Comparison of ENCODE assay signal across 24 cellular contexts in genomic region chr1:240956020-240956419, GRCh38.
DNase-seq lines count a peak whose midpoint lies in the region; ATAC-seq and TF ChIP-seq lines count a peak whose summit lies in the region.
"Had no signal": no experiment of that assay in that cellular context is flagged by ENCODE, and none has a peak within 500 bp of the region (broad histone marks: within the 10 kb centered on the region; RNA-seq: fewer than 3 reads in every experiment).

No MANE protein-coding gene starts in this region.

- CTCF ChIA-PET in CD8-positive, alpha-beta memory T cell (lab: Charles Lee): no interaction called here

- peaks cover 11% of the 10 kb centered on the region for H3K4me1 ChIP-seq in GM23338 (ENCODE audit: insufficient read depth)
- H3K4me1 ChIP-seq in iPS-18a (ENCODE audit: control insufficient read depth, low read depth, low read length): peaks cover 5% of the 10 kb centered on the region
- H3K4me1 ChIP-seq in neural progenitor cell: no peaks in the 10 kb centered on the region
- H3K4me1 ChIP-seq in effector memory CD4-positive, alpha-beta T cell (ENCODE audit: control insufficient read depth, insufficient read depth, low read length, poor library complexity, severe bottlenecking): no peaks in the 10 kb centered on the region
- no peaks in the 10 kb centered on the region for H3K4me1 ChIP-seq in CD8-positive, alpha-beta memory T cell (ENCODE audit: insufficient read depth, low read length)
- H3K4me1 ChIP-seq: A549, BE2C, HAP-1 had no signal

- H3F3A ChIP-seq in GM23338 (replicated peaks; ENCODE audit: low read depth): no peaks in the 10 kb centered on the region
- no peaks in the 10 kb centered on the region for H3F3A ChIP-seq in neural progenitor cell (ENCODE audit: low read depth)

- H3K27ac Mint-ChIP-seq in GM23338: no peak overlapping the region
- no peak overlapping the region for H3K27ac Mint-ChIP-seq in neural progenitor cell
- no peak overlapping the region for H3K27ac Mint-ChIP-seq in CD8-positive, alpha-beta memory T cell
- H3K27ac Mint-ChIP-seq: CD14-positive monocyte; CD4-positive, alpha-beta T cell; HFFc6 had no signal

- H3K9ac ChIP-seq in iPS-18a (ENCODE audit: low read length) (no peak overlapping the region), neural progenitor cell (no peak overlapping the region)
- H3K9ac ChIP-seq: BLaER1 treated with 17β-estradiol and CSF1 and Interleukin-3, amounts not matched to agents 10 nM and 100 nM; GM23248 had no signal

- no peaks in the 10 kb centered on the region for H3K27me3 Mint-ChIP-seq in GM23338 (ENCODE audit: insufficient read depth, low read depth, poor library complexity)
- no peaks in the 10 kb centered on the region for H3K27me3 Mint-ChIP-seq in neural progenitor cell (ENCODE audit: insufficient read depth, low read depth)
- H3K27me3 Mint-ChIP-seq in CD8-positive, alpha-beta memory T cell: no peaks in the 10 kb centered on the region
- H3K27me3 Mint-ChIP-seq: CD4-positive, alpha-beta T cell had no signal

- H3K36me3 ChIP-seq in GM23338 (ENCODE audit: insufficient read depth) (no peaks in the 10 kb centered on the region), iPS-18a (ENCODE audit: control insufficient read depth, low read depth, low read length) (no peaks in the 10 kb centered on the region), neural progenitor cell (no peaks in the 10 kb centered on the region)
- H3K36me3 ChIP-seq in effector memory CD4-positive, alpha-beta T cell (ENCODE audit: control insufficient read depth, insufficient read depth, low read length): no peaks in the 10 kb centered on the region
- H3K36me3 ChIP-seq in CD8-positive, alpha-beta memory T cell (ENCODE audit: insufficient read depth, low read length): no peaks in the 10 kb centered on the region
- H3K36me3 ChIP-seq: BE2C; BLaER1 treated with 17β-estradiol and CSF1 and Interleukin-3, amounts not matched to agents 10 nM and 100 nM; HAP-1 had no signal

- no peaks in the 10 kb centered on the region for H3K9me3 Mint-ChIP-seq in GM23338
- H3K9me3 Mint-ChIP-seq in neural progenitor cell: no peaks in the 10 kb centered on the region
- peaks cover 0 to 5% (median 2%) of the 10 kb centered on the region in 5 donors for H3K9me3 Mint-ChIP-seq in CD8-positive, alpha-beta memory T cell
- H3K9me3 Mint-ChIP-seq: HFFc6 had no signal

- ATAC-seq in GM23338: peak; percentile 64
- ATAC-seq: A549, GM12878 had no signal

- DNase-seq in GM23338 (ENCODE audit: low spot score): peak; percentile 12
- DNase-seq in dermis blood vessel endothelial cell: peak; percentile 25
- peak; percentile 26 for DNase-seq in neural progenitor cell (ENCODE audit: low spot score)
- DNase-seq in effector memory CD4-positive, alpha-beta T cell: no peak
- DNase-seq in activated T-cell treated with anti-CD3 and anti-CD28 coated beads, Interleukin-2, amount 50 U/mL, for 48 hours: no peak
- no peak for DNase-seq in CD8-positive, alpha-beta memory T cell
- DNase-seq: 8988T; ACHN; AML-193; BE2C; Calu3; CD4-positive, alpha-beta T cell; COR-L47; DMS79; EL; GDM1; GM23248; HFFc6 had no signal

- no peak overlapping the region for H3K27ac ChIP-seq in GM23338 (ENCODE audit: low read depth)
- peak overlapping the region; percentile 10 for H3K27ac ChIP-seq in iPS-18a (ENCODE audit: low read length)
- no peak overlapping the region for H3K27ac ChIP-seq in neural progenitor cell
- H3K27ac ChIP-seq in effector memory CD4-positive, alpha-beta T cell (ENCODE audit: insufficient read depth, low read length, poor library complexity, severe bottlenecking): no peak overlapping the region
- H3K27ac ChIP-seq in CD8-positive, alpha-beta memory T cell (ENCODE audit: low read depth, low read length): no peak overlapping the region
- H3K27ac ChIP-seq: A549; BLaER1 treated with 17β-estradiol and CSF1 and Interleukin-3, amounts not matched to agents 10 nM and 100 nM; GM23248 had no signal

- H3K79me2 ChIP-seq in GM23338 (replicated peaks; ENCODE audit: insufficient read depth): no peaks in the 10 kb centered on the region
- no peaks in the 10 kb centered on the region for H3K79me2 ChIP-seq in neural progenitor cell (ENCODE audit: low read depth)

- H3K9me3 ChIP-seq in iPS-18a (ENCODE audit: control insufficient read depth, low read depth, low read length): no peaks in the 10 kb centered on the region
- H3K9me3 ChIP-seq in neural progenitor cell (ENCODE audit: low read depth): no peaks in the 10 kb centered on the region
- H3K9me3 ChIP-seq in effector memory CD4-positive, alpha-beta T cell (ENCODE audit: control insufficient read depth, low read length): no peaks in the 10 kb centered on the region
- no peaks in the 10 kb centered on the region for H3K9me3 ChIP-seq in CD8-positive, alpha-beta memory T cell (ENCODE audit: low read length)
- H3K9me3 ChIP-seq: A549; BE2C; BLaER1 treated with 17β-estradiol and CSF1 and Interleukin-3, amounts not matched to agents 10 nM and 100 nM; HAP-1 had no signal

- H2AFZ ChIP-seq in GM23338 (peak overlapping the region; percentile 52; the same call in 1 of the 2 replicates), neural progenitor cell (replicated peaks) (no peak overlapping the region)
- H2AFZ ChIP-seq: GM23248 had no signal

- POLR2A ChIA-PET in CD8-positive, alpha-beta memory T cell (lab: Charles Lee): no interaction called here

- H4K20me1 ChIP-seq in GM23338 (replicated peaks; ENCODE audit: insufficient read depth) (no peaks in the 10 kb centered on the region), neural progenitor cell (ENCODE audit: low read depth) (no peaks in the 10 kb centered on the region)
- H4K20me1 ChIP-seq: BLaER1 treated with 17β-estradiol and CSF1 and Interleukin-3, amounts not matched to agents 10 nM and 100 nM had no signal

- H3K4me2 ChIP-seq in GM23338 (no peak overlapping the region), neural progenitor cell (no peak overlapping the region)
- H3K4me2 ChIP-seq: A549; BLaER1 treated with 17β-estradiol and CSF1 and Interleukin-3, amounts not matched to agents 10 nM and 100 nM had no signal

- H3K9me2 ChIP-seq in GM23338 (ENCODE audit: insufficient read depth): no peaks in the 10 kb centered on the region

- H3K4me1 Mint-ChIP-seq in GM23338 (peaks cover 7% of the 10 kb centered on the region), neural progenitor cell (no peaks in the 10 kb centered on the region)
- no peaks in the 10 kb centered on the region for H3K4me1 Mint-ChIP-seq in CD8-positive, alpha-beta memory T cell
- H3K4me1 Mint-ChIP-seq: CD14-positive monocyte had no signal

- H3K4me3 ChIP-seq in GM23338 (no peak overlapping the region), iPS-18a (ENCODE audit: low read length) (no peak overlapping the region), neural progenitor cell (no peak overlapping the region)
- H3K4me3 ChIP-seq in effector memory CD4-positive, alpha-beta T cell (ENCODE audit: insufficient read depth, low read depth, low read length, poor library complexity, severe bottlenecking): no peak overlapping the region
- no peak overlapping the region for H3K4me3 ChIP-seq in CD8-positive, alpha-beta memory T cell (ENCODE audit: low read length)
- H3K4me3 ChIP-seq: A549; BLaER1 treated with 17β-estradiol and CSF1 and Interleukin-3, amounts not matched to agents 10 nM and 100 nM; GM12878; GM23248; HAP-1 had no signal

- H3K27me3 ChIP-seq in GM23338 (ENCODE audit: insufficient read depth) (no peaks in the 10 kb centered on the region), iPS-18a (ENCODE audit: control insufficient read depth, insufficient read depth, low read length) (no peaks in the 10 kb centered on the region), neural progenitor cell (no peaks in the 10 kb centered on the region)
- no peaks in the 10 kb centered on the region for H3K27me3 ChIP-seq in effector memory CD4-positive, alpha-beta T cell (replicated peaks; ENCODE audit: control insufficient read depth, insufficient read depth, low read length, poor library complexity, severe bottlenecking)
- H3K27me3 ChIP-seq in CD8-positive, alpha-beta memory T cell (ENCODE audit: insufficient read depth, low read length, poor library complexity, severe bottlenecking): no peaks in the 10 kb centered on the region
- H3K27me3 ChIP-seq: BE2C; BLaER1 treated with 17β-estradiol and CSF1 and Interleukin-3, amounts not matched to agents 10 nM and 100 nM had no signal

- H3K4me3 Mint-ChIP-seq in GM23338 (no peak overlapping the region), neural progenitor cell (no peak overlapping the region)
- no peak overlapping the region for H3K4me3 Mint-ChIP-seq in CD8-positive, alpha-beta memory T cell
- H3K4me3 Mint-ChIP-seq: CD14-positive monocyte; CD4-positive, alpha-beta T cell; HFFc6 had no signal

- no peaks in the 10 kb centered on the region for H3K36me3 Mint-ChIP-seq in GM23338 (ENCODE audit: low read depth)
- H3K36me3 Mint-ChIP-seq in neural progenitor cell: no peaks in the 10 kb centered on the region
- no peaks in the 10 kb centered on the region for H3K36me3 Mint-ChIP-seq in CD8-positive, alpha-beta memory T cell
- H3K36me3 Mint-ChIP-seq: CD14-positive monocyte had no signal

- no peak for TF ChIP-seq CTCF in GM23338 (conservative IDR thresholded peaks at IDR 0.05; ENCODE audit: low read depth in 2 of 2)
- no peak for TF ChIP-seq CTCF in neural progenitor cell (IDR thresholded peaks at IDR 0.05)

TF ChIP-seq in GM23338, 12 proteins besides CTCF, POLR2A, EP300 and RAD21 (continues in another document):
- TF ChIP-seq JUNB (IDR thresholded peaks at IDR 0.05; ENCODE audit: unreplicated experiment): no peak

Comparison
In these comparisons a context has a peak if more than half of its experiments do, and no peak if none do; other contexts are left out.
1. DNase-seq: peak in GM23338 (single experiment), dermis blood vessel endothelial cell (single experiment) and neural progenitor cell (single experiment); none in effector memory CD4-positive, alpha-beta T cell (0 of 3), activated T-cell treated with anti-CD3 and anti-CD28 coated beads, Interleukin-2, amount 50 U/mL, for 48 hours (0 of 2) and CD8-positive, alpha-beta memory T cell (0 of 5).